Comparison of ENCODE assay signal across 1 cellular context in genomic region chr12:122368361-122369073, GRCh38.
TF ChIP-seq lines count a peak whose summit lies in the region.

No MANE protein-coding gene starts in this region.

TF ChIP-seq in H1, 55 proteins besides CTCF, POLR2A, EP300 and RAD21:
- TF ChIP-seq, protein P1, sequence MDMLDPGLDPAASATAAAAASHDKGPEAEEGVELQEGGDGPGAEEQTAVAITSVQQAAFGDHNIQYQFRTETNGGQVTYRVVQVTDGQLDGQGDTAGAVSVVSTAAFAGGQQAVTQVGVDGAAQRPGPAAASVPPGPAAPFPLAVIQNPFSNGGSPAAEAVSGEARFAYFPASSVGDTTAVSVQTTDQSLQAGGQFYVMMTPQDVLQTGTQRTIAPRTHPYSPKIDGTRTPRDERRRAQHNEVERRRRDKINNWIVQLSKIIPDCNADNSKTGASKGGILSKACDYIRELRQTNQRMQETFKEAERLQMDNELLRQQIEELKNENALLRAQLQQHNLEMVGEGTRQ (IDR thresholded peaks at IDR 0.05; ENCODE audit: low read length): no peak
- TF ChIP-seq CTBP2 (IDR thresholded peaks at IDR 0.05; ENCODE audit: borderline replicate concordance, insufficient read depth, insufficient read length, low read length): no peak
- TF ChIP-seq, protein P2, sequence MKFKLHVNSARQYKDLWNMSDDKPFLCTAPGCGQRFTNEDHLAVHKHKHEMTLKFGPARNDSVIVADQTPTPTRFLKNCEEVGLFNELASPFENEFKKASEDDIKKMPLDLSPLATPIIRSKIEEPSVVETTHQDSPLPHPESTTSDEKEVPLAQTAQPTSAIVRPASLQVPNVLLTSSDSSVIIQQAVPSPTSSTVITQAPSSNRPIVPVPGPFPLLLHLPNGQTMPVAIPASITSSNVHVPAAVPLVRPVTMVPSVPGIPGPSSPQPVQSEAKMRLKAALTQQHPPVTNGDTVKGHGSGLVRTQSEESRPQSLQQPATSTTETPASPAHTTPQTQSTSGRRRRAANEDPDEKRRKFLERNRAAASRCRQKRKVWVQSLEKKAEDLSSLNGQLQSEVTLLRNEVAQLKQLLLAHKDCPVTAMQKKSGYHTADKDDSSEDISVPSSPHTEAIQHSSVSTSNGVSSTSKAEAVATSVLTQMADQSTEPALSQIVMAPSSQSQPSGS (IDR thresholded peaks at IDR 0.05; ENCODE audit: low read length): no peak
- no peak for TF ChIP-seq YY1 (IDR thresholded peaks at IDR 0.05; ENCODE audit: low read depth, low read length)
- TF ChIP-seq BACH1 (IDR thresholded peaks at IDR 0.05; ENCODE audit: low read length): no peak
- no peak for TF ChIP-seq SIN3A (conservative IDR thresholded peaks at IDR 0.05 in 1 of 2, IDR thresholded peaks at IDR 0.05 in 1 of 2; ENCODE audit: low read depth in 1 of 2, low read length in 2 of 2)
- no peak for TF ChIP-seq ASH2L (IDR thresholded peaks at IDR 0.05; ENCODE audit: low read length)
- no peak for TF ChIP-seq TCF12 (IDR thresholded peaks at IDR 0.05; ENCODE audit: low read depth, low read length)
- no peak for TF ChIP-seq JUND (IDR thresholded peaks at IDR 0.05; ENCODE audit: low read length)
- no peak for TF ChIP-seq GABPA (IDR thresholded peaks at IDR 0.05; ENCODE audit: borderline replicate concordance, insufficient read depth, low read length)
- no peak for TF ChIP-seq TEAD4 (IDR thresholded peaks at IDR 0.05; ENCODE audit: low read depth, low read length)
- no peak for TF ChIP-seq ZNF274 (IDR thresholded peaks at IDR 0.05; ENCODE audit: borderline replicate concordance, extremely low read depth, low read length)
